Comparison of ENCODE assay signal across 2 cellular contexts in genomic region chr10:68781613-68782574, GRCh38.
TF ChIP-seq lines count a peak whose summit lies in the region.

No MANE protein-coding gene starts in this region.

TF ChIP-seq in HEK293, 187 proteins besides CTCF, POLR2A, EP300 and RAD21 (continued from another document):
- peak; percentile 58 for TF ChIP-seq PRDM1 (tag by site-specific recombination; IDR thresholded peaks at IDR 0.05)

TF ChIP-seq in GM12878, 131 proteins besides CTCF, POLR2A, EP300 and RAD21 (continued from another document):
- no peak for TF ChIP-seq PKNOX1 (IDR thresholded peaks at IDR 0.05)
- no peak for TF ChIP-seq RAD51 (IDR thresholded peaks at IDR 0.05)
- no peak for TF ChIP-seq HCFC1 (IDR thresholded peaks at IDR 0.05; ENCODE audit: low read length)
- TF ChIP-seq FOS (IDR thresholded peaks at IDR 0.05; ENCODE audit: borderline replicate concordance, extremely low read depth, insufficient read length), result no peak
- TF ChIP-seq, protein P1, sequence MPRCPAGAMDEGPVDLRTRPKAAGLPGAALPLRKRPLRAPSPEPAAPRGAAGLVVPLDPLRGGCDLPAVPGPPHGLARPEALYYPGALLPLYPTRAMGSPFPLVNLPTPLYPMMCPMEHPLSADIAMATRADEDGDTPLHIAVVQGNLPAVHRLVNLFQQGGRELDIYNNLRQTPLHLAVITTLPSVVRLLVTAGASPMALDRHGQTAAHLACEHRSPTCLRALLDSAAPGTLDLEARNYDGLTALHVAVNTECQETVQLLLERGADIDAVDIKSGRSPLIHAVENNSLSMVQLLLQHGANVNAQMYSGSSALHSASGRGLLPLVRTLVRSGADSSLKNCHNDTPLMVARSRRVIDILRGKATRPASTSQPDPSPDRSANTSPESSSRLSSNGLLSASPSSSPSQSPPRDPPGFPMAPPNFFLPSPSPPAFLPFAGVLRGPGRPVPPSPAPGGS (IDR thresholded peaks at IDR 0.05; ENCODE audit: borderline replicate concordance, insufficient read depth, low read depth, low read length, poor library complexity, severe bottlenecking), result no peak
- TF ChIP-seq RCOR1 (conservative IDR thresholded peaks at IDR 0.05; ENCODE audit: low read depth, low read length), result no peak
- no peak for TF ChIP-seq WRNIP1 (IDR thresholded peaks at IDR 0.05; ENCODE audit: borderline replicate concordance, low read depth, low read length)
- TF ChIP-seq NR2F1 (conservative IDR thresholded peaks at IDR 0.05), result no peak
- TF ChIP-seq RELA (IDR thresholded peaks at IDR 0.05; ENCODE audit: borderline replicate concordance, partially characterized antibody), result no peak
